Comparison of ENCODE assay signal across 21 cellular contexts in the genomic region with DNA sequence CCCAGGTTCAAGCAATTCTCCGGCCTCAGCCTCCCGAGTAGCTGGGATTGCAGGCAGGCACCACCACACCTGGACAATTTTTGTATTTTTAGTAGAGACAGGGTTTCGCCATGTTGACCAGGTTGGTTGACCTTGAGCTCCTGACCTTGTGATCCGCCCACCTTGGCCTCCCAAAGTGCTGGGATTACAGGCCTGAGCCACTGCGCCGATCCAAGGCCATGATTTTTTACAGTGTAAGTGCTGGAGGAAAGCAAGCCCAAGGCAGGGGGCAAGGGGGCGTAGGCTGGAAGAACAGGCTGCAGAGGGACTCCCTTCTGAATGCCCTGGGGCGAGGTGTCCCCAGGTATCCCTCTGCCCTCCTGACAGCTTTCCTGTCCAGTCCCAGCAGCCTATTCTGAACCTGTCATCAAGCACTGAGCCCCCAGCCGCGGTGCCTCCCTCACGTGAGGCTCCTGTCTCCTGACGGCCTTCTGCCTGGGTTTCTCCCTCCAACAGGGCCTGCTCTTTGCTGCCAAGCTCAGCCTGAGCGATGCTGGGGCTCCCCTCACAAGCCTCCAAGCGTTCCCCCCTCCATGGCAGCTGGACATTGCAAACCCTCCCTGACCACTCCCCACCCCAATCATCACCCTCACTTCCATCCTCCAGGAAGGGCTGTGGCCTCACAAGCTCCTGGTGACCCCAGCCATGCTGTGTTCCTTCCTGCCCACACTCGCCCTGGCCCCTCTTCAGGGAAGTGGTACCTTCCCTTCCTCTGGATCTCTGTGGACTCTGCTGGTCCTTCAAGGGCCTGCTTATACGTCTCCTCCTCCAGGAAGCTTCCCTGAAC.
"Had no signal": no experiment of that assay in that cellular context is flagged by ENCODE, and none has a peak within 500 bp of the region (broad histone marks: within the 10 kb centered on the region; RNA-seq: fewer than 3 reads in every experiment).

No MANE protein-coding gene starts in this region.

- FAIRE-seq: endometrium, keratinocyte had no signal

- H3K9me3 ChIP-seq: adrenal gland, right atrium auricular region had no signal

- H3K27ac ChIP-seq: adrenal gland, cardiac muscle cell, right atrium auricular region, skin epidermis had no signal

- H3K27me3 ChIP-seq: adrenal gland, cardiac muscle cell, right atrium auricular region had no signal

- H3K9me3 Mint-ChIP-seq: activated CD4-positive, alpha-beta T cell treated with anti-CD3 and anti-CD28 coated beads, Interleukin-2, amount 10 ng/mL, durations not matched to agents 24 days and 14 days; activated naive CD4-positive, alpha-beta T cell treated with anti-CD3 and anti-CD28 coated beads for 36 hours; activated T-helper 2 cell treated with anti-CD3 and anti-CD28 coated beads, Interferon-gamma antibody, Interleukin-2, Interleukin-4, amounts not matched to agents 10 μg/mL and 5 μg/mL and 100 μg/mL, durations not matched to agents 14 hours and 24 hours and 36 hours; T-helper 2 cell treated with Interferon-gamma antibody and Interleukin-4, amounts not matched to agents 5 μg/mL and 100 μg/mL, for 36 hours had no signal

- H3K36me3 ChIP-seq: adrenal gland, cardiac muscle cell, right atrium auricular region had no signal

- H3K27me3 Mint-ChIP-seq: activated CD4-positive, alpha-beta T cell treated with anti-CD3 and anti-CD28 coated beads, Interleukin-2, amount 10 ng/mL, durations not matched to agents 24 days and 14 days; naive B cell; progenitor cell of endocrine pancreas; type B pancreatic cell had no signal

- H3K4me3 ChIP-seq: adrenal gland, cardiac muscle cell, right atrium auricular region, skin epidermis had no signal

- DNase-seq: activated CD4-positive, alpha-beta T cell treated with anti-CD3 and anti-CD28 coated beads, Interleukin-2, amount 10 ng/mL, durations not matched to agents 24 days and 14 days; activated CD4-positive, CD25-positive, alpha-beta regulatory T cell; activated CD8-positive, alpha-beta memory T cell treated with anti-CD3 and anti-CD28 coated beads for 24 hours; activated naive CD4-positive, alpha-beta T cell treated with anti-CD3 and anti-CD28 coated beads for 36 hours; adrenal gland; mammary epithelial cell; naive B cell; occipital lobe; stimulated activated CD4-positive, alpha-beta T cell treated with anti-CD3 and anti-CD28 coated beads, Interleukin-15, amount 100 ng/mL, for 24 hours; stimulated activated CD4-positive, alpha-beta T cell treated with anti-CD3 and anti-CD28 coated beads, Interleukin-4, amount 100 ng/mL, for 1 hour; stimulated activated naive CD4-positive, alpha-beta T cell treated with Interleukin-2 at 50 U/mL for 16 hours had no signal

- H3K27ac Mint-ChIP-seq: activated CD4-positive, alpha-beta T cell treated with anti-CD3 and anti-CD28 coated beads, Interleukin-2, amount 10 ng/mL, durations not matched to agents 24 days and 14 days; activated naive CD4-positive, alpha-beta T cell treated with anti-CD3 and anti-CD28 coated beads for 36 hours; activated T-helper 2 cell treated with anti-CD3 and anti-CD28 coated beads, Interferon-gamma antibody, Interleukin-2, Interleukin-4, amounts not matched to agents 10 μg/mL and 5 μg/mL and 100 μg/mL, durations not matched to agents 14 hours and 24 hours and 36 hours; progenitor cell of endocrine pancreas had no signal

- ATAC-seq: left lobe of liver had no signal

- H3K4me1 ChIP-seq: adrenal gland had no signal

- H3K4me3 Mint-ChIP-seq: activated CD4-positive, alpha-beta T cell treated with anti-CD3 and anti-CD28 coated beads, Interleukin-2, amount 10 ng/mL, durations not matched to agents 24 days and 14 days; activated naive CD4-positive, alpha-beta T cell treated with anti-CD3 and anti-CD28 coated beads for 36 hours; T-helper 2 cell treated with Interferon-gamma antibody and Interleukin-4, amounts not matched to agents 5 μg/mL and 100 μg/mL, for 36 hours; type B pancreatic cell had no signal

- H3K36me3 Mint-ChIP-seq: naive B cell had no signal
